Comparison of ENCODE assay signal across 15 cellular contexts in genomic region chr20:6739406-6739805, GRCh38. TPM values are rescaled to one million over a fixed set of nuclear protein-coding genes. Genes with fewer than 3 reads are reported as not detected.
DNase-seq lines count a peak whose midpoint lies in the region; ATAC-seq and TF ChIP-seq lines count a peak whose summit lies in the region.
"Had no signal": no experiment of that assay in that cellular context is flagged by ENCODE, and none has a peak within 500 bp of the region (broad histone marks: within the 10 kb centered on the region; RNA-seq: fewer than 3 reads in every experiment).

No MANE protein-coding gene starts in this region.

- H3K9me3 ChIP-seq in body of pancreas (no peaks in the 10 kb centered on the region), right lobe of liver (no peaks in the 10 kb centered on the region)
- H3K9me3 ChIP-seq: A549, BE2C had no signal

- peak in 1 of 4 donors; percentile 19 for DNase-seq in body of pancreas
- no peak for DNase-seq in left cardiac atrium
- peak in 1 of 3 donors; percentile 78 for DNase-seq in right lobe of liver
- DNase-seq in renal cortical epithelial cell (ENCODE audit: low read depth), result peak; percentile 25
- DNase-seq in NCI-H69 (lab: John Stamatoyannopoulos, UW), result no peak
- DNase-seq in stimulated activated CD4-positive, alpha-beta T cell treated with anti-CD3 and anti-CD28 coated beads, Interleukin-4, amount 100 ng/mL, for 1 hour, result no peak
- DNase-seq: BE2C; CD4-positive, alpha-beta memory T cell; DMS79 treated with DMSO at 0.1 percent for 48 hours; EL had no signal

- H3K36me3 ChIP-seq in body of pancreas (replicated peaks in 1 of 2; ENCODE audit: insufficient read depth in 1 of 2, low read depth in 2 of 2) (no peaks in the 10 kb centered on the region), right lobe of liver (no peaks in the 10 kb centered on the region)
- H3K36me3 ChIP-seq: BE2C had no signal

- no peaks in the 10 kb centered on the region for H3K27me3 ChIP-seq in body of pancreas
- no peaks in the 10 kb centered on the region for H3K27me3 ChIP-seq in right lobe of liver
- H3K27me3 ChIP-seq: BE2C had no signal

- 10 to 12% methylated on average over 1 of the region's 1 CpG for WGBS in body of pancreas, 2 donors
- 7% methylated on average over 1 of the region's 1 CpG for WGBS in right lobe of liver (ENCODE audit: insufficient coverage, low coverage, low lambda C conversion rate, missing lambda C conversion rate)

- TF ChIP-seq POLR2A in body of pancreas (IDR thresholded peaks at IDR 0.05) (no peak), right lobe of liver (IDR thresholded peaks at IDR 0.05) (no peak)

- H3K4me3 ChIP-seq in body of pancreas, result no peak overlapping the region
- no peak overlapping the region for H3K4me3 ChIP-seq in right lobe of liver
- H3K4me3 ChIP-seq: A549 had no signal

- ATAC-seq in body of pancreas (peak; percentile 38), left cardiac atrium (peak; percentile 46 to 67), right lobe of liver (peak; percentile 94 to 97 (median 96)), GM18502 (IDR thresholded peaks at IDR 0.05; ENCODE audit: poor library complexity, unreplicated experiment) (no peak), GM18909 (IDR thresholded peaks at IDR 0.05; ENCODE audit: poor library complexity, unreplicated experiment) (no peak)
- ATAC-seq: A549, HCT116 had no signal

- TF ChIP-seq CTCF in body of pancreas (IDR thresholded peaks at IDR 0.05), result no peak
- TF ChIP-seq CTCF in right lobe of liver (IDR thresholded peaks at IDR 0.05), result no peak

- peaks cover 28% of the 10 kb centered on the region for H3K4me1 ChIP-seq in body of pancreas
- H3K4me1 ChIP-seq in right lobe of liver, result peaks cover 0 to 10% (median 3%) of the 10 kb centered on the region in 4 donors
- H3K4me1 ChIP-seq: A549, BE2C had no signal

- intact Hi-C loops in body of pancreas (cut with DNase I), result no loop called here
- intact Hi-C loops in left cardiac atrium (cut with DNase I), result no loop called here
- intact Hi-C loops in right lobe of liver (cut with DNase I), result no loop called here

- H3K27ac ChIP-seq in body of pancreas (no peak overlapping the region), right lobe of liver (peak overlapping the region in 2 of 3 donors; percentile 55 to 75)
- H3K27ac ChIP-seq: A549, C4-2B had no signal

RNA-seq across cellular contexts. Expression of gene BMP2, which starts 28.1 kb away (rescaled TPM):
- total RNA-seq in body of pancreas (10 to 100 TPM; 13.5 to 14.8 TPM), left cardiac atrium (1 to 10 TPM; 4.7 to 6.1 TPM), right lobe of liver (1 to 10 TPM; 1.4 to 9.3 (median 4.9) TPM), renal cortical epithelial cell (16.7 and 17.2 TPM in 2 replicates)
- total RNA-seq: CD4-positive, alpha-beta memory T cell had no signal

Comparison
In these comparisons a context has a peak if more than half of its experiments do, and no peak if none do; other contexts are left out.
1. ATAC-seq: peak in body of pancreas (single experiment), left cardiac atrium (2 of 2) and right lobe of liver (4 of 4); none in GM18502 (single experiment) and GM18909 (single experiment).
2. H3K27ac ChIP-seq: peak in right lobe of liver (2 of 3); none in body of pancreas (0 of 4).